Comparison of ENCODE assay signal across 21 cellular contexts in the genomic region with DNA sequence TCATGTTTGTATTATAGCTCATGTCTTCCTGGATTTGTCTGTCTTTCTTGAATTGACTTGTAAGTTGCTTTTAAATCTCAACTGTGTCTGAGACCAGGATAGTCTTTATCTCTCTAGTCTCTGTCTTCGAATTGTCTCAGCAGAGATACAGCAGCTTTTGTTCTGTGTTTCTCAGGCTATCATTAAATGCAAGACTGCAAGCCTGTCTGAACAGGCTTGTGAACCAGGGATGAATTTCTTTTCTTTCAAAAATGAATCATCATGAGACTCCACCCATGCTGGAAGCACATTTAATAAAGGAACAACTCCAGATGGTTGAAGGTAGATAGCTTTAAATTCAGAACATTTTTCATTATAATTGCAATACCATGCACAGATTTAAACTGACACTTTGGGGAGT.
"Had no signal": no experiment of that assay in that cellular context is flagged by ENCODE, and none has a peak within 500 bp of the region (broad histone marks: within the 10 kb centered on the region; RNA-seq: fewer than 3 reads in every experiment).

No MANE protein-coding gene starts in this region.

- H3K4me3 ChIP-seq: body of pancreas, dorsolateral prefrontal cortex, left lung, right lobe of liver, spleen, upper lobe of right lung had no signal

- DNase-seq: activated CD4-positive, alpha-beta T cell treated with anti-CD3 and anti-CD28 coated beads, Interleukin-2, amount 10 ng/mL, durations not matched to agents 7 days and 5 days; activated CD8-positive, alpha-beta T cell treated with anti-CD3 and anti-CD28 coated beads, Interleukin-2, amount 10 ng/mL, durations not matched to agents 7 days and 5 days; activated naive CD4-positive, alpha-beta T cell treated with Interleukin-2 at 50 U/mL for 16 hours; activated naive CD8-positive, alpha-beta T cell treated with anti-CD3 and anti-CD28 coated beads, Interleukin-2, amount 10 ng/mL, durations not matched to agents 7 days and 5 days; activated T-cell treated with anti-CD3 and anti-CD28 coated beads, Interleukin-2, amount 50 U/mL, for 24 hours; body of pancreas; central memory CD4-positive, alpha-beta T cell; dorsolateral prefrontal cortex; kidney; left lung; midbrain; right lobe of liver; spleen; stimulated activated CD4-positive, alpha-beta T cell treated with anti-CD3 and anti-CD28 coated beads, Interleukin-4, amount 100 ng/mL, for 4 hours; T-helper 9 cell; upper lobe of right lung had no signal

- H3K4me1 ChIP-seq: body of pancreas, left lung, parathyroid adenoma, right lobe of liver, spleen, upper lobe of right lung had no signal

- H3K9ac ChIP-seq: parathyroid adenoma had no signal

- H3K36me3 ChIP-seq: left lung, right lobe of liver, spleen, upper lobe of right lung had no signal

- H3K4me1 Mint-ChIP-seq: activated CD4-positive, alpha-beta T cell treated with anti-CD3 and anti-CD28 coated beads, Interleukin-2, amount 10 ng/mL, durations not matched to agents 7 days and 5 days; activated naive CD8-positive, alpha-beta T cell treated with anti-CD3 and anti-CD28 coated beads, Interleukin-2, amount 10 ng/mL, durations not matched to agents 7 days and 5 days; stimulated activated memory B cell treated with anti-CD40 and anti-IgM and Interleukin-4, amounts not matched to agents 10 μg/mL and 1 μg/mL and 100 μg/mL, for 72 hours had no signal

- H3K79me2 ChIP-seq: parathyroid adenoma had no signal

- H2AFZ ChIP-seq: parathyroid adenoma had no signal

- H3K27ac Mint-ChIP-seq: activated CD4-positive, alpha-beta T cell treated with anti-CD3 and anti-CD28 coated beads, Interleukin-2, amount 10 ng/mL, durations not matched to agents 7 days and 5 days; activated CD8-positive, alpha-beta T cell treated with anti-CD3 and anti-CD28 coated beads, Interleukin-2, amount 10 ng/mL, durations not matched to agents 7 days and 5 days; activated naive CD8-positive, alpha-beta T cell treated with anti-CD3 and anti-CD28 coated beads, Interleukin-2, amount 10 ng/mL, durations not matched to agents 7 days and 5 days; activated T-cell treated with anti-CD3 and anti-CD28 coated beads, Interleukin-2, amount 50 U/mL, for 24 hours; activated T-helper 2 cell treated with anti-CD3 and anti-CD28 coated beads, Interferon-gamma antibody, Interleukin-2, Interleukin-4, amounts not matched to agents 10 μg/mL and 5 μg/mL and 100 μg/mL, durations not matched to agents 14 hours and 24 hours and 36 hours; nephron; stimulated activated memory B cell treated with anti-CD40 and anti-IgM and Interleukin-4, amounts not matched to agents 10 μg/mL and 1 μg/mL and 100 μg/mL, for 72 hours had no signal

- ATAC-seq: activated CD4-positive, CD25-positive, alpha-beta regulatory T cell treated with anti-CD3 and anti-CD28 coated beads, Interleukin-2, amount 50 U/mL, for 24 hours; activated CD8-positive, alpha-beta T cell treated with anti-CD3 and anti-CD28 coated beads, Interleukin-2, amount 10 ng/mL, durations not matched to agents 7 days and 5 days; body of pancreas; left lung; right lobe of liver; stimulated activated memory B cell treated with anti-CD40 and anti-IgM and Interleukin-4, amounts not matched to agents 10 μg/mL and 1 μg/mL and 100 μg/mL, for 72 hours; upper lobe of right lung had no signal

- H3K4me3 Mint-ChIP-seq: activated CD4-positive, alpha-beta T cell treated with anti-CD3 and anti-CD28 coated beads, Interleukin-2, amount 10 ng/mL, durations not matched to agents 7 days and 5 days; activated CD8-positive, alpha-beta T cell treated with anti-CD3 and anti-CD28 coated beads, Interleukin-2, amount 10 ng/mL, durations not matched to agents 7 days and 5 days; activated naive CD8-positive, alpha-beta T cell treated with anti-CD3 and anti-CD28 coated beads, Interleukin-2, amount 10 ng/mL, durations not matched to agents 7 days and 5 days; activated T-cell treated with anti-CD3 and anti-CD28 coated beads, Interleukin-2, amount 50 U/mL, for 24 hours; nephron; stimulated activated memory B cell treated with anti-CD40 and anti-IgM and Interleukin-4, amounts not matched to agents 10 μg/mL and 1 μg/mL and 100 μg/mL, for 72 hours had no signal

- H3K9me3 Mint-ChIP-seq: activated CD4-positive, alpha-beta T cell treated with anti-CD3 and anti-CD28 coated beads, Interleukin-2, amount 10 ng/mL, durations not matched to agents 7 days and 5 days; activated naive CD8-positive, alpha-beta T cell treated with anti-CD3 and anti-CD28 coated beads, Interleukin-2, amount 10 ng/mL, durations not matched to agents 7 days and 5 days; activated T-cell treated with anti-CD3 and anti-CD28 coated beads, Interleukin-2, amount 50 U/mL, for 24 hours; activated T-helper 2 cell treated with anti-CD3 and anti-CD28 coated beads, Interferon-gamma antibody, Interleukin-2, Interleukin-4, amounts not matched to agents 10 μg/mL and 5 μg/mL and 100 μg/mL, durations not matched to agents 14 hours and 24 hours and 36 hours; nephron had no signal

- H3K27me3 ChIP-seq: body of pancreas, left lung, upper lobe of right lung had no signal

- H3K9me3 ChIP-seq: body of pancreas, left lung, right lobe of liver, upper lobe of right lung had no signal

- H3K36me3 Mint-ChIP-seq: activated naive CD8-positive, alpha-beta T cell treated with anti-CD3 and anti-CD28 coated beads, Interleukin-2, amount 10 ng/mL, durations not matched to agents 7 days and 5 days; stimulated activated memory B cell treated with anti-CD40 and anti-IgM and Interleukin-4, amounts not matched to agents 10 μg/mL and 1 μg/mL and 100 μg/mL, for 72 hours had no signal

- H3K27ac ChIP-seq: body of pancreas, dorsolateral prefrontal cortex, left lung, parathyroid adenoma, right lobe of liver, spleen, upper lobe of right lung had no signal
